In the genomic region with DNA sequence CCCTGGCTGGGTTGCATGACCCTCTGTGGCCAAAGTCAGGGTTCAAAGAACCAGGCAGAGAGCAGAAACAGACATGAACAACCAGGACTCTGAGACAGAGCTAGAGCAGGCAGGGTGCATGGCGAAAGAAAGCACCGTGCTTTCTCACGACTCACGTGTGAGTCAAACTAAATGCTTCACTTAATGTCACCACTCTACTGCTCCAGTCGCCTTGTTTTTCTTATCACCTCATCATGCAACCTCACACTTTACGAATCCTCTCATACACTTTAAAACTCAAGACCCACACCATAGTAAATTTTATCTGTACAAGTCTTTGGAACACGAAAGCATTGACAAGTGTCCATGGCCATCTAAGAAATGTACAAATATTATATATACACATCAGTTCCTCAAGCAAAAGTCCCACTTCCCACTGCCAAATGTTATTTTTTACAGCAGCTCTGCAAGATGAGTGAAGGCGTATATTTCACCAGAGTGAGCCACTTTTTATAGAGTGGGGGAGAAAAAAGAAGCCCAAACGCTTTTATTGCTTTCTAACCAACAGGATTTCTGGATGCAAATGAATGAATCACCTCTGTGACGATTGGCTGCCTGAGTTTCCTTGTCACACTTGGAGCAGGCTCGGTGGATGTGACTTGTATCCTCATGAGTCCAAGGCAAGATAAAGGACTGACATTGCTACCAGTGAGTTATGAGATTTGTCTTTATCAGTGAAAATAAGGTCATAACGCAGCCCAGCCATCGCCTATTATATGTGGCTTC, we compare ENCODE assay signal across 1 cellular context.
TF ChIP-seq lines count a peak whose summit lies in the region.

No MANE protein-coding gene starts in this region.

TF ChIP-seq in HEK293, 187 proteins besides CTCF, POLR2A, EP300 and RAD21 (continued from another document and continues in another):
- TF ChIP-seq INSM2 (tag by site-specific recombination; IDR thresholded peaks at IDR 0.05) (peak; percentile 75; the same call in 1 of the 2 replicates), ZXDB (tag by site-specific recombination; IDR thresholded peaks at IDR 0.05) (peak; percentile 65), ZNF514 (tag by site-specific recombination; IDR thresholded peaks at IDR 0.05) (no peak), ZBTB44 (tag by site-specific recombination; IDR thresholded peaks at IDR 0.05) (peak; percentile 43; the same call in 1 of the 2 replicates), OVOL3 (tag by site-specific recombination; IDR thresholded peaks at IDR 0.05) (peak; percentile 45; the same call in 1 of the 2 replicates), ZNF558 (tag by site-specific recombination; IDR thresholded peaks at IDR 0.05) (0 out of 2 replicates have a peak, but pooled peaks have one; percentile 26), ZNF639 (tag by site-specific recombination; IDR thresholded peaks at IDR 0.05) (peak; percentile 77; the same call in 1 of the 2 replicates), SCRT1 (tag by site-specific recombination; IDR thresholded peaks at IDR 0.05; ENCODE audit: borderline replicate concordance) (no peak), ZBTB20 (tag by site-specific recombination; IDR thresholded peaks at IDR 0.05) (peak; percentile 85), ZNF433 (tag by site-specific recombination; IDR thresholded peaks at IDR 0.05; ENCODE audit: low read depth) (no peak), ZNF629 (tag by site-specific recombination; IDR thresholded peaks at IDR 0.05) (peak; percentile 86), REPIN1 (tag by site-specific recombination; IDR thresholded peaks at IDR 0.05; ENCODE audit: low read depth) (no peak), ZNF768 (tag by site-specific recombination; IDR thresholded peaks at IDR 0.05) (no peak), ZNF362 (tag by site-specific recombination; IDR thresholded peaks at IDR 0.05) (peak; percentile 99), ZFHX2 (tag by site-specific recombination; conservative IDR thresholded peaks at IDR 0.05) (peak; percentile 19; the same call in 1 of the 2 replicates), ZNF791 (tag by site-specific recombination; IDR thresholded peaks at IDR 0.05) (no peak), ZBTB48 (tag by site-specific recombination; IDR thresholded peaks at IDR 0.05) (peak; percentile 88), GFI1B (tag by site-specific recombination; IDR thresholded peaks at IDR 0.05) (no peak), SP7 (tag by site-specific recombination; IDR thresholded peaks at IDR 0.05) (peak; percentile 87), ZNF561 (tag by site-specific recombination; IDR thresholded peaks at IDR 0.05; ENCODE audit: borderline replicate concordance) (0 out of 2 replicates have a peak, but pooled peaks have one; percentile 49), PRDM1 (tag by site-specific recombination; IDR thresholded peaks at IDR 0.05) (peak; percentile 75; the same call in 1 of the 2 replicates), ZSCAN16 (tag by site-specific recombination; IDR thresholded peaks at IDR 0.05) (no peak), ZNF302 (tag by site-specific recombination; IDR thresholded peaks at IDR 0.05; ENCODE audit: low read depth) (no peak), ZNF600 (tag by site-specific recombination; IDR thresholded peaks at IDR 0.05) (peak; percentile 81), ZNF571 (tag by site-specific recombination; IDR thresholded peaks at IDR 0.05) (no peak), ZNF121 (tag by site-specific recombination; IDR thresholded peaks at IDR 0.05) (no peak), KLF1 (tag by site-specific recombination; IDR thresholded peaks at IDR 0.05) (no peak), ZNF350 (tag by site-specific recombination; IDR thresholded peaks at IDR 0.05) (no peak), ZNF155 (tag by site-specific recombination; IDR thresholded peaks at IDR 0.05) (no peak), ZBTB21 (tag by site-specific recombination; IDR thresholded peaks at IDR 0.05) (peak; percentile 57; the same call in 1 of the 2 replicates), ZNF341 (tag by site-specific recombination; IDR thresholded peaks at IDR 0.05; ENCODE audit: low read depth) (0 out of 2 replicates have a peak, but pooled peaks have one; percentile 42), ZNF366 (tag by site-specific recombination; conservative IDR thresholded peaks at IDR 0.05) (peak; percentile 74; the same call in 1 of the 2 replicates), ZNF510 (tag by site-specific recombination; IDR thresholded peaks at IDR 0.05; ENCODE audit: insufficient replicate concordance) (no peak), ZNF184 (tag by site-specific recombination; IDR thresholded peaks at IDR 0.05) (peak; percentile 22; the same call in 1 of the 2 replicates)
- TF ChIP-seq, protein P1, sequence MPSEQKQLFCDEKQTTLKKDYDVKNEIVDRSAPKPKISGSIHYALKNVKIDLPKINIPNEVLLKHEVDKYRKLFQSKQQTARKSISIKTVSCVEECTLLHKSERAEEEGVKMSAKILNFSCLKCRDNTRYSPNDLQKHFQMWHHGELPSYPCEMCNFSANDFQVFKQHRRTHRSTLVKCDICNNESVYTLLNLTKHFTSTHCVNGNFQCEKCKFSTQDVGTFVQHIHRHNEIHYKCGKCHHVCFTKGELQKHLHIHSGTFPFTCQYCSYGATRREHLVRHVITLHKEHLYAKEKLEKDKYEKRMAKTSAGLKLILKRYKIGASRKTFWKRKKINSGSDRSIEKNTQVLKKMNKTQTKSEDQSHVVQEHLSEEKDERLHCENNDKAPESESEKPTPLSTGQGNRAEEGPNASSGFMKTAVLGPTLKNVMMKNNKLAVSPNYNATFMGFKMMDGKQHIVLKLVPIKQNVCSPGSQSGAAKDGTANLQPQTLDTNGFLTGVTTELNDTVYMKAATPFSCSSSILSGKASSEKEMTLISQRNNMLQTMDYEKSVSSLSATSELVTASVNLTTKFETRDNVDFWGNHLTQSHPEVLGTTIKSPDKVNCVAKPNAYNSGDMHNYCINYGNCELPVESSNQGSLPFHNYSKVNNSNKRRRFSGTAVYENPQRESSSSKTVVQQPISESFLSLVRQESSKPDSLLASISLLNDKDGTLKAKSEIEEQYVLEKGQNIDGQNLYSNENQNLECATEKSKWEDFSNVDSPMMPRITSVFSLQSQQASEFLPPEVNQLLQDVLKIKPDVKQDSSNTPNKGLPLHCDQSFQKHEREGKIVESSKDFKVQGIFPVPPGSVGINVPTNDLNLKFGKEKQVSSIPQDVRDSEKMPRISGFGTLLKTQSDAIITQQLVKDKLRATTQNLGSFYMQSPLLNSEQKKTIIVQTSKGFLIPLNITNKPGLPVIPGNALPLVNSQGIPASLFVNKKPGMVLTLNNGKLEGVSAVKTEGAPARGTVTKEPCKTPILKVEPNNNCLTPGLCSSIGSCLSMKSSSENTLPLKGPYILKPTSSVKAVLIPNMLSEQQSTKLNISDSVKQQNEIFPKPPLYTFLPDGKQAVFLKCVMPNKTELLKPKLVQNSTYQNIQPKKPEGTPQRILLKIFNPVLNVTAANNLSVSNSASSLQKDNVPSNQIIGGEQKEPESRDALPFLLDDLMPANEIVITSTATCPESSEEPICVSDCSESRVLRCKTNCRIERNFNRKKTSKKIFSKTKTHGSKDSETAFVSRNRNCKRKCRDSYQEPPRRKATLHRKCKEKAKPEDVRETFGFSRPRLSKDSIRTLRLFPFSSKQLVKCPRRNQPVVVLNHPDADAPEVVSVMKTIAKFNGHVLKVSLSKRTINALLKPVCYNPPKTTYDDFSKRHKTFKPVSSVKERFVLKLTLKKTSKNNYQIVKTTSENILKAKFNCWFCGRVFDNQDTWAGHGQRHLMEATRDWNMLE (tag by site-specific recombination; conservative IDR thresholded peaks at IDR 0.05; ENCODE audit: low read depth), result 0 out of 2 replicates have a peak, but pooled peaks have one; percentile 24
- TF ChIP-seq, protein P2, sequence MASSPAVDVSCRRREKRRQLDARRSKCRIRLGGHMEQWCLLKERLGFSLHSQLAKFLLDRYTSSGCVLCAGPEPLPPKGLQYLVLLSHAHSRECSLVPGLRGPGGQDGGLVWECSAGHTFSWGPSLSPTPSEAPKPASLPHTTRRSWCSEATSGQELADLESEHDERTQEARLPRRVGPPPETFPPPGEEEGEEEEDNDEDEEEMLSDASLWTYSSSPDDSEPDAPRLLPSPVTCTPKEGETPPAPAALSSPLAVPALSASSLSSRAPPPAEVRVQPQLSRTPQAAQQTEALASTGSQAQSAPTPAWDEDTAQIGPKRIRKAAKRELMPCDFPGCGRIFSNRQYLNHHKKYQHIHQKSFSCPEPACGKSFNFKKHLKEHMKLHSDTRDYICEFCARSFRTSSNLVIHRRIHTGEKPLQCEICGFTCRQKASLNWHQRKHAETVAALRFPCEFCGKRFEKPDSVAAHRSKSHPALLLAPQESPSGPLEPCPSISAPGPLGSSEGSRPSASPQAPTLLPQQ (tag by site-specific recombination; IDR thresholded peaks at IDR 0.05), result peak; percentile 85
- TF ChIP-seq, protein P3, sequence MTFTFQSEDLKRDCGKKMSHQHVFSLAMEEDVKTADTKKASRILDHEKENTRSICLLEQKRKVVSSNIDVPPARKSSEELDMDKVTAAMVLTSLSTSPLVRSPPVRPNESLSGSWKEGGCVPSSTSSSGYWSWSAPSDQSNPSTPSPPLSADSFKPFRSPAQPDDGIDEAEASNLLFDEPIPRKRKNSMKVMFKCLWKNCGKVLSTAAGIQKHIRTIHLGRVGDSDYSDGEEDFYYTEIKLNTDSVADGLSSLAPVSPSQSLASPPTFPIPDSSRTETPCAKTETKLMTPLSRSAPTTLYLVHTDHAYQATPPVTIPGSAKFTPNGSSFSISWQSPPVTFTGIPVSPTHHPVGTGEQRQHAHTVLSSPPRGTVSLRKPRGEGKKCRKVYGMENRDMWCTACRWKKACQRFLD (tag by site-specific recombination; IDR thresholded peaks at IDR 0.05), result no peak
- TF ChIP-seq, protein P4, sequence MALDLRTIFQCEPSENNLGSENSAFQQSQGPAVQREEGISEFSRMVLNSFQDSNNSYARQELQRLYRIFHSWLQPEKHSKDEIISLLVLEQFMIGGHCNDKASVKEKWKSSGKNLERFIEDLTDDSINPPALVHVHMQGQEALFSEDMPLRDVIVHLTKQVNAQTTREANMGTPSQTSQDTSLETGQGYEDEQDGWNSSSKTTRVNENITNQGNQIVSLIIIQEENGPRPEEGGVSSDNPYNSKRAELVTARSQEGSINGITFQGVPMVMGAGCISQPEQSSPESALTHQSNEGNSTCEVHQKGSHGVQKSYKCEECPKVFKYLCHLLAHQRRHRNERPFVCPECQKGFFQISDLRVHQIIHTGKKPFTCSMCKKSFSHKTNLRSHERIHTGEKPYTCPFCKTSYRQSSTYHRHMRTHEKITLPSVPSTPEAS (tag by site-specific recombination; IDR thresholded peaks at IDR 0.05), result no peak
- TF ChIP-seq, protein P5, sequence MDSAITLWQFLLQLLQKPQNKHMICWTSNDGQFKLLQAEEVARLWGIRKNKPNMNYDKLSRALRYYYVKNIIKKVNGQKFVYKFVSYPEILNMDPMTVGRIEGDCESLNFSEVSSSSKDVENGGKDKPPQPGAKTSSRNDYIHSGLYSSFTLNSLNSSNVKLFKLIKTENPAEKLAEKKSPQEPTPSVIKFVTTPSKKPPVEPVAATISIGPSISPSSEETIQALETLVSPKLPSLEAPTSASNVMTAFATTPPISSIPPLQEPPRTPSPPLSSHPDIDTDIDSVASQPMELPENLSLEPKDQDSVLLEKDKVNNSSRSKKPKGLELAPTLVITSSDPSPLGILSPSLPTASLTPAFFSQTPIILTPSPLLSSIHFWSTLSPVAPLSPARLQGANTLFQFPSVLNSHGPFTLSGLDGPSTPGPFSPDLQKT (IDR thresholded peaks at IDR 0.05; ENCODE audit: borderline replicate concordance, low read depth, low read length), result no peak
